ENCODE assay signal across 8 cellular contexts in genomic region chr14:24194873-24195185, GRCh38. TPM values are rescaled to one million over a fixed set of nuclear protein-coding genes. Genes with fewer than 3 reads are reported as not detected.
DNase-seq lines count a peak whose midpoint lies in the region; ATAC-seq and TF ChIP-seq lines count a peak whose summit lies in the region.

No MANE protein-coding gene starts in this region.

- no peaks in the 10 kb centered on the region for H3K9me3 Mint-ChIP-seq in activated naive CD4-positive, alpha-beta T cell treated with anti-CD3 and anti-CD28 coated beads, Interleukin-2, amount 50 U/mL, for 72 hours

- no peaks in the 10 kb centered on the region for H3K9me3 ChIP-seq in spleen

- TF ChIP-seq POLR2A in spleen (IDR thresholded peaks at IDR 0.05), result no peak

- no peak for TF ChIP-seq CTCF in HFF-Myc (IDR thresholded peaks at IDR 0.05; ENCODE audit: low read depth, low read length, missing control alignments)
- no peak for TF ChIP-seq CTCF in spleen (IDR thresholded peaks at IDR 0.05 in 8 of 11, conservative IDR thresholded peaks at IDR 0.05 in 3 of 11)

- WGBS in spleen, 5 donors, result 55 to 66% (median 58%) methylated on average over 7 to 8 of the region's 8 CpGs

- H3K27ac ChIP-seq in spleen, result peak overlapping the region; percentile 95 to 100 (median 98)

- H3K27me3 ChIP-seq in spleen (replicated peaks in 1 of 7), result no peaks in the 10 kb centered on the region

- H3K27ac Mint-ChIP-seq in activated naive CD4-positive, alpha-beta T cell treated with anti-CD3 and anti-CD28 coated beads, Interleukin-2, amount 50 U/mL, for 72 hours, result peak overlapping the region; percentile 84 to 94

- peaks cover 21 to 31% of the 10 kb centered on the region in 2 donors for H3K36me3 Mint-ChIP-seq in activated naive CD4-positive, alpha-beta T cell treated with anti-CD3 and anti-CD28 coated beads, Interleukin-2, amount 50 U/mL, for 72 hours

- ATAC-seq in activated naive CD4-positive, alpha-beta T cell treated with anti-CD3 and anti-CD28 coated beads, Interleukin-2, amount 50 U/mL, for 72 hours, result no peak
- ATAC-seq in HG03439 (IDR thresholded peaks at IDR 0.05; ENCODE audit: unreplicated experiment), result no peak

- DNase-seq in HFF-Myc (ENCODE audit: extremely low read depth, low read depth), result no peak
- DNase-seq in activated naive CD4-positive, alpha-beta T cell treated with anti-CD3 and anti-CD28 coated beads, Interleukin-2, amount 50 U/mL, for 72 hours (ENCODE audit: low spot score in 2 of 2), result no peak
- DNase-seq in spleen, result no peak
- DNase-seq in 8988T, result no peak
- DNase-seq in NCI-H345 (lab: John Stamatoyannopoulos, UW), result no peak
- no peak for DNase-seq in NCI-H526 (lab: John Stamatoyannopoulos, UW)

- peaks cover 0 to 47% (median 12%) of the 10 kb centered on the region in 6 donors for H3K36me3 ChIP-seq in spleen

- H3K4me3 ChIP-seq in HFF-Myc (replicated peaks; ENCODE audit: low read depth, low read length) (peak overlapping the region; percentile 89), iPS-11a (ENCODE audit: low read depth, low read length) (peak overlapping the region; percentile 82), spleen (peak overlapping the region; percentile 61 to 90 (median 84))

- intact Hi-C loops in spleen (cut with DNase I; ENCODE audit: low total_unique reads), result no loop called here

- peaks cover 28 to 81% (median 45%) of the 10 kb centered on the region in 6 donors for H3K4me1 ChIP-seq in spleen

RNA-seq across cellular contexts. Expression of gene TM9SF1, which starts 0.4 kb away (rescaled TPM):
- total RNA-seq in activated naive CD4-positive, alpha-beta T cell treated with anti-CD3 and anti-CD28 coated beads, Interleukin-2, amount 50 U/mL, for 72 hours, result 10 to 100 TPM; 24.6 to 29.3 TPM
- total RNA-seq in spleen, result 10 to 100 TPM; 30.4 to 53.6 (median 37.3) TPM
- polyA plus RNA-seq in spleen, result 10 to 100 TPM in 1 of 3 donors, 1 to 10 TPM in 2; 4.7 to 12.7 (median 7.9) TPM

RNA-seq across cellular contexts. Expression of gene IPO4, which starts 6.2 kb away (rescaled TPM):
- 10 to 100 TPM; 37.5 to 67.6 TPM for total RNA-seq in activated naive CD4-positive, alpha-beta T cell treated with anti-CD3 and anti-CD28 coated beads, Interleukin-2, amount 50 U/mL, for 72 hours
- 10 to 100 TPM; 20.0 to 49.7 (median 29.9) TPM for total RNA-seq in spleen
- 10 to 100 TPM; 10.0 to 14.7 (median 10.4) TPM for polyA plus RNA-seq in spleen

RNA-seq across cellular contexts. Expression of gene TSSK4, which starts 10.7 kb away (rescaled TPM):
- total RNA-seq in activated naive CD4-positive, alpha-beta T cell treated with anti-CD3 and anti-CD28 coated beads, Interleukin-2, amount 50 U/mL, for 72 hours, result under 1 TPM; 0.27 to 0.41 TPM
- 1 to 10 TPM in 1 of 7 donors, under 1 TPM in 4, not detected in 2; 0.44 to 1.4 (median 0.61) TPM for total RNA-seq in spleen
- not detected for polyA plus RNA-seq in spleen

RNA-seq across cellular contexts. Expression of gene CHMP4A, which starts 18.5 kb away (rescaled TPM):
- total RNA-seq in activated naive CD4-positive, alpha-beta T cell treated with anti-CD3 and anti-CD28 coated beads, Interleukin-2, amount 50 U/mL, for 72 hours, result 10 to 100 TPM; 69.2 to 74.2 TPM
- 10 to 100 TPM; 53.3 to 71.7 (median 61.9) TPM for total RNA-seq in spleen
- 100 to 1,000 TPM; 106 to 149 (median 132) TPM for polyA plus RNA-seq in spleen

RNA-seq across cellular contexts. Expression of gene MDP1, which starts 21.0 kb away (rescaled TPM):
- total RNA-seq in activated naive CD4-positive, alpha-beta T cell treated with anti-CD3 and anti-CD28 coated beads, Interleukin-2, amount 50 U/mL, for 72 hours, result 1 to 10 TPM; 5.5 to 7.4 TPM
- 10 to 100 TPM; 11.0 to 25.5 (median 17.6) TPM for total RNA-seq in spleen
- polyA plus RNA-seq in spleen, result 10 to 100 TPM; 30.2 to 39.6 (median 33.6) TPM
